12 cellular contexts compared by ENCODE assay signal in the genomic region with DNA sequence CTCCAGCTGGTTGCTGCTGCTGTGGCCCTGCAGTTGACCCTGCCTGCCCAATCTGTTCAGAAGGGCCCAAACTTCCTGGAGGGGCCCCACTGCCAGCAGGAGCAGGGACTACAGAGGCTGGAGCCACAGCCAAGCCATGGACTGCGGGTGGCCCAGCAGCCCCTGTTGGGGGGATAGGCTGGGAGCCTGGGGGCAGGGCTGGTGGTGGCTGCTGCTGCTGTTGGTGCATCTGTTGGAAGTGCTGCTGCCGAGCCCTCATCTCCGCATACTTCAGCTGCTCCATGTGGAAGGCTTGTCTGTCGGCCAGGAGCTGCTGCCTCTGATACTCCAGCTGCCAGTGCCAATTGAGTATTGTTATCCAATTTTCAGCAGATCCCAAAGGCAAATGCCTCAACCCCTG. TPM values are rescaled to one million over a fixed set of nuclear protein-coding genes. Genes with fewer than 3 reads are reported as not detected.
A peak's percentile ranks its signal among the peaks of the same experiment; 100 is the strongest.
DNase-seq lines count a peak whose midpoint lies in the region; TF ChIP-seq lines count a peak whose summit lies in the region.
"Had no signal": no experiment of that assay in that cellular context is flagged by ENCODE, and none has a peak within 500 bp of the region (broad histone marks: within the 10 kb centered on the region; RNA-seq: fewer than 3 reads in every experiment).

No MANE protein-coding gene starts in this region.

- H3K4me3 Mint-ChIP-seq in HFFc6 (no peak overlapping the region), immature natural killer cell (no peak overlapping the region)
- H3K4me3 Mint-ChIP-seq in activated CD4-positive, alpha-beta memory T cell treated with anti-CD3 and anti-CD28 coated beads for 36 hours, result no peak overlapping the region
- H3K4me3 Mint-ChIP-seq: activated B cell treated with CpG ODN at 0.5 μM for 24 hours; activated T-helper 1 cell treated with anti-CD3 and anti-CD28 coated beads, Interleukin-12 subunit alpha, Interleukin-12 subunit beta, Interleukin-2, Interleukin-4 antibody, amounts not matched to agents 30 ng/mL and 10 ng/mL and 1 ng/mL, durations not matched to agents 14 hours and 24 hours and 36 hours had no signal

- H3K4me1 Mint-ChIP-seq in HFFc6 (ENCODE audit: low read depth) (peaks cover 25% of the 10 kb centered on the region), immature natural killer cell (peaks cover 15 to 19% of the 10 kb centered on the region in 2 donors)
- H3K4me1 Mint-ChIP-seq in activated CD4-positive, alpha-beta memory T cell treated with anti-CD3 and anti-CD28 coated beads for 36 hours (ENCODE audit: low read depth), result peaks cover 19% of the 10 kb centered on the region

- peak; percentile 35 for DNase-seq in AG10803 (ENCODE audit: low read depth)
- DNase-seq in HFFc6, result no peak
- no peak for DNase-seq in immature natural killer cell
- no peak for DNase-seq in NCI-H774 (lab: John Stamatoyannopoulos, UW)
- no peak for DNase-seq in activated CD4-positive, alpha-beta memory T cell treated with anti-CD3 and anti-CD28 coated beads for 36 hours
- no peak for DNase-seq in SIG-M5 treated with dmso at 0.1 percent for 504 hours (lab: John Stamatoyannopoulos, UW; ENCODE audit: unreplicated experiment)
- DNase-seq: activated B cell treated with CpG ODN at 0.5 μM for 24 hours, NCI-H146, NCI-H526 treated with DMSO at 0.1 percent for 48 hours had no signal

- TF ChIP-seq CTCF in AG10803 (conservative IDR thresholded peaks at IDR 0.05; ENCODE audit: low read length), result no peak
- TF ChIP-seq CTCF in HFFc6 (IDR thresholded peaks at IDR 0.05), result no peak

- POLR2A ChIA-PET in activated CD4-positive, alpha-beta memory T cell treated with anti-CD3 and anti-CD28 coated beads for 36 hours (lab: Charles Lee), result interaction anchor here (1.0 to 1.2 kb wide), 3 partner anchors 13 to 46 kb away, joined by 3 to 4 read pairs (median 4); no protein-coding TSS in a partner anchor

- CTCF ChIA-PET in activated CD4-positive, alpha-beta memory T cell treated with anti-CD3 and anti-CD28 coated beads for 36 hours (lab: Charles Lee), result no interaction called here

- intact Hi-C loops in activated CD4-positive, alpha-beta memory T cell treated with anti-CD3 and anti-CD28 coated beads for 36 hours (cut with micrococcal nuclease), result no loop called here

- H3K27me3 Mint-ChIP-seq in HFFc6 (ENCODE audit: insufficient read depth) (peaks cover 38% of the 10 kb centered on the region), immature natural killer cell (ENCODE audit: low read depth in 3 of 3) (peaks cover 0 to 13% (median 2%) of the 10 kb centered on the region in 3 donors)
- H3K27me3 Mint-ChIP-seq in activated CD4-positive, alpha-beta memory T cell treated with anti-CD3 and anti-CD28 coated beads for 36 hours, result no peaks in the 10 kb centered on the region
- H3K27me3 Mint-ChIP-seq: activated B cell treated with CpG ODN at 0.5 μM for 24 hours had no signal

- H3K9me3 Mint-ChIP-seq in HFFc6 (no peaks in the 10 kb centered on the region), immature natural killer cell (no peaks in the 10 kb centered on the region)
- no peaks in the 10 kb centered on the region for H3K9me3 Mint-ChIP-seq in activated CD4-positive, alpha-beta memory T cell treated with anti-CD3 and anti-CD28 coated beads for 36 hours
- H3K9me3 Mint-ChIP-seq: activated B cell treated with CpG ODN at 0.5 μM for 24 hours; activated T-helper 1 cell treated with anti-CD3 and anti-CD28 coated beads, Interleukin-12 subunit alpha, Interleukin-12 subunit beta, Interleukin-2, Interleukin-4 antibody, amounts not matched to agents 30 ng/mL and 10 ng/mL and 1 ng/mL, durations not matched to agents 14 hours and 24 hours and 36 hours had no signal

- H3K36me3 Mint-ChIP-seq in HFFc6 (ENCODE audit: low read depth), result peaks cover 46% of the 10 kb centered on the region
- peaks cover 20 to 59% (median 37%) of the 10 kb centered on the region in 3 donors for H3K36me3 Mint-ChIP-seq in immature natural killer cell
- peaks cover 53% of the 10 kb centered on the region for H3K36me3 Mint-ChIP-seq in activated CD4-positive, alpha-beta memory T cell treated with anti-CD3 and anti-CD28 coated beads for 36 hours

- peak overlapping the region; percentile 63 for H3K27ac Mint-ChIP-seq in HFFc6
- H3K27ac Mint-ChIP-seq in immature natural killer cell, result peak overlapping the region in 5 of 6 donors; percentile 26 to 53 (median 43)
- H3K27ac Mint-ChIP-seq in activated CD4-positive, alpha-beta memory T cell treated with anti-CD3 and anti-CD28 coated beads for 36 hours, result no peak overlapping the region
- H3K27ac Mint-ChIP-seq: activated T-helper 1 cell treated with anti-CD3 and anti-CD28 coated beads, Interleukin-12 subunit alpha, Interleukin-12 subunit beta, Interleukin-2, Interleukin-4 antibody, amounts not matched to agents 30 ng/mL and 10 ng/mL and 1 ng/mL, durations not matched to agents 14 hours and 24 hours and 36 hours had no signal

- H3K4me3 ChIP-seq in AG10803 (ENCODE audit: low read length), result no peak overlapping the region
- H3K4me3 ChIP-seq: BLaER1 treated with 17β-estradiol and CSF1 and Interleukin-3, amounts not matched to agents 10 nM and 100 nM; skin epidermis had no signal

RNA-seq across cellular contexts. Expression of gene MYL6, which starts 7.2 kb away (rescaled TPM):
- 1,000 to 10,000 TPM; 2,668 to 3,384 (median 3,141) TPM for total RNA-seq in HFFc6 (2021; fragmentation: NEBNext Ultra II Directional; extraction: Animal tissue kit (Norgen Biotek cat#: 25700))
- polyA plus RNA-seq in immature natural killer cell, result 1,000 to 10,000 TPM; 2,998 to 5,712 (median 4,230) TPM
- 1,000 to 10,000 TPM; 1,196 to 1,215 TPM for total RNA-seq in activated CD4-positive, alpha-beta memory T cell treated with anti-CD3 and anti-CD28 coated beads for 36 hours

RNA-seq across cellular contexts. Expression of gene MYL6B, which starts 13.0 kb away (rescaled TPM):
- 100 to 1,000 TPM in 5 of 6 experiments, 10 to 100 TPM in 1; 84.5 to 119 (median 108) TPM for total RNA-seq in HFFc6 (2021; fragmentation: NEBNext Ultra II Directional; extraction: Animal tissue kit (Norgen Biotek cat#: 25700))
- 10 to 100 TPM in 1 of 3 donors, 1 to 10 TPM in 2; 1.5 to 12.9 (median 9.3) TPM for polyA plus RNA-seq in immature natural killer cell
- total RNA-seq in activated CD4-positive, alpha-beta memory T cell treated with anti-CD3 and anti-CD28 coated beads for 36 hours, result 10 to 100 TPM; 63.8 to 70.8 TPM

RNA-seq across cellular contexts. Expression of gene SMARCC2, which starts 23.9 kb away (rescaled TPM):
- 10 to 100 TPM; 72.1 to 99.8 (median 87.1) TPM for total RNA-seq in HFFc6 (2021; fragmentation: NEBNext Ultra II Directional; extraction: Animal tissue kit (Norgen Biotek cat#: 25700))
- polyA plus RNA-seq in immature natural killer cell, result 100 to 1,000 TPM in 1 of 3 donors, 10 to 100 TPM in 2; 25.7 to 118 (median 43.7) TPM
- total RNA-seq in activated CD4-positive, alpha-beta memory T cell treated with anti-CD3 and anti-CD28 coated beads for 36 hours, result 100 to 1,000 TPM in 1 of 2 experiments, 10 to 100 TPM in 1; 96.4 to 103 TPM

RNA-seq across cellular contexts. Expression of gene ESYT1, which starts 37.3 kb away (rescaled TPM):
- 100 to 1,000 TPM; 136 to 174 (median 151) TPM for total RNA-seq in HFFc6 (2021; fragmentation: NEBNext Ultra II Directional; extraction: Animal tissue kit (Norgen Biotek cat#: 25700))
- 100 to 1,000 TPM; 217 to 502 (median 273) TPM for polyA plus RNA-seq in immature natural killer cell
- 100 to 1,000 TPM; 142 to 146 TPM for total RNA-seq in activated CD4-positive, alpha-beta memory T cell treated with anti-CD3 and anti-CD28 coated beads for 36 hours

RNA-seq across cellular contexts. Expression of gene ZC3H10, which starts 47.3 kb away (rescaled TPM):
- 1 to 10 TPM; 3.3 to 4.7 (median 3.8) TPM for total RNA-seq in HFFc6 (2021; fragmentation: NEBNext Ultra II Directional; extraction: Animal tissue kit (Norgen Biotek cat#: 25700))
- 1 to 10 TPM in 2 of 3 donors, under 1 TPM in 1; 0.86 to 4.2 (median 1.3) TPM for polyA plus RNA-seq in immature natural killer cell
- total RNA-seq in activated CD4-positive, alpha-beta memory T cell treated with anti-CD3 and anti-CD28 coated beads for 36 hours, result 1 to 10 TPM; 5.1 to 7.2 TPM
